ENCODE assay signal across 18 cellular contexts in the genomic region with DNA sequence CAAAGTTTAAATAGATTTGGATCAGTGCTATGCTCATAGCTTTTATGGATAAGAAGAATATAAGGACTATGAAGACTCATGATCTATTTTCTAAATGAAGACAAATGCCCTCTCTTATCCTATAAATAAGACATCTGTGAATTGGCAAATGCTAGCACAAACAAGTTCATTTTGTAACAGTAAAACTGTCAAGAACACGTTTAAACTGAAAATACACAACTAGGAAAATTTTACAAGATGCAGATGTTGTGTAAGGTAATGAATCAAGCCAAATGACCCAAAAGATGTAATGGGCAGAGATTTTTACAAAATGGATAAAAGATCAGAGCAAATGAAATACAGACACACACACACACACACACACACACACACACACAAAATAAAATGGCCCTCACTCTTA.
DNase-seq lines count a peak whose midpoint lies in the region; FAIRE-seq and TF ChIP-seq lines count a peak whose summit lies in the region.
"Had no signal": no experiment of that assay in that cellular context is flagged by ENCODE, and none has a peak within 500 bp of the region (broad histone marks: within the 10 kb centered on the region; RNA-seq: fewer than 3 reads in every experiment).

No MANE protein-coding gene starts in this region.

- no peak for TF ChIP-seq POLR2A in uterus (IDR thresholded peaks at IDR 0.05)

- FAIRE-seq in endometrium (lab: Jason Lieb, UNC): peak; percentile 55
- no peak for FAIRE-seq in HTR-8/SVneo (lab: Jason Lieb, UNC)
- FAIRE-seq: G401.6, GM12892, GM19239, H54 had no signal

- DNase-seq in fibroblast of villous mesenchyme (ENCODE audit: low read depth): peak; percentile 55
- DNase-seq in uterus: no peak
- DNase-seq in cerebellum (ENCODE audit: low spot score): no peak
- no peak for DNase-seq in MM.1S
- DNase-seq in HTR-8/SVneo (ENCODE audit: insufficient read length, low spot score): no peak
- DNase-seq: Caco-2; CD4-positive, CD25-positive, alpha-beta regulatory T cell; CD8-positive, alpha-beta T cell; DND-41; GOT3 had no signal

- no peaks in the 10 kb centered on the region for H3K36me3 ChIP-seq in uterus
- no peaks in the 10 kb centered on the region for H3K36me3 ChIP-seq in MM.1S (replicated peaks; ENCODE audit: insufficient read depth, low read length)
- H3K36me3 ChIP-seq: BLaER1, HAP-1 had no signal

- H3K9ac ChIP-seq in MM.1S (ENCODE audit: low read length): no peak overlapping the region
- H3K9ac ChIP-seq: BLaER1 had no signal

- H3K4me3 ChIP-seq in fibroblast of villous mesenchyme (ENCODE audit: low read depth, low read length) (no peak overlapping the region), uterus (no peak overlapping the region), MM.1S (ENCODE audit: low read length) (no peak overlapping the region)
- H3K4me3 ChIP-seq: BLaER1, HAP-1 had no signal

- no peaks in the 10 kb centered on the region for H4K20me1 ChIP-seq in MM.1S (ENCODE audit: insufficient read depth, low read length)
- H4K20me1 ChIP-seq: BLaER1 had no signal

- no peaks in the 10 kb centered on the region for H3K79me2 ChIP-seq in MM.1S (ENCODE audit: low read length)

- H3K4me2 ChIP-seq in MM.1S (ENCODE audit: low read depth, low read length): no peak overlapping the region
- H3K4me2 ChIP-seq: BLaER1 had no signal

- TF ChIP-seq CTCF in fibroblast of villous mesenchyme (IDR thresholded peaks at IDR 0.05; ENCODE audit: insufficient read depth, low read depth, low read length) (no peak), uterus (IDR thresholded peaks at IDR 0.05) (no peak), MM.1S (IDR thresholded peaks at IDR 0.05; ENCODE audit: low read length) (no peak)

- no peak overlapping the region for H2AFZ ChIP-seq in MM.1S (ENCODE audit: low read length)

- intact Hi-C loops in uterus (cut with DNase I; ENCODE audit: low total_unique reads): no loop called here

- H3K9me3 ChIP-seq in uterus (no peaks in the 10 kb centered on the region), MM.1S (replicated peaks; ENCODE audit: insufficient read depth, low read length) (no peaks in the 10 kb centered on the region)
- H3K9me3 ChIP-seq: Caco-2, HAP-1 had no signal

- no peaks in the 10 kb centered on the region for H3K9me2 ChIP-seq in MM.1S (replicated peaks; ENCODE audit: insufficient read depth, low read length)

- H3K4me1 ChIP-seq in uterus (no peaks in the 10 kb centered on the region), MM.1S (ENCODE audit: low read length) (no peaks in the 10 kb centered on the region)
- H3K4me1 ChIP-seq: BLaER1, Caco-2, HAP-1 had no signal

- H3F3A ChIP-seq in MM.1S (ENCODE audit: insufficient read depth, low read length): no peaks in the 10 kb centered on the region

- no peaks in the 10 kb centered on the region for H3K27me3 ChIP-seq in uterus
- H3K27me3 ChIP-seq in MM.1S (replicated peaks; ENCODE audit: insufficient read depth, low read length): no peaks in the 10 kb centered on the region
- H3K27me3 ChIP-seq: BLaER1 had no signal

- H3K27ac ChIP-seq in uterus: peak overlapping the region; percentile 0 to 61
- H3K27ac ChIP-seq in MM.1S (ENCODE audit: low read length): no peak overlapping the region
- H3K27ac ChIP-seq: BLaER1, C4-2B had no signal
